Comparison of ENCODE assay signal across 38 cellular contexts in genomic region chr10:28633750-28634149, GRCh38. TPM values are rescaled to one million over a fixed set of nuclear protein-coding genes. Genes with fewer than 3 reads are reported as not detected.
A peak's percentile ranks its signal among the peaks of the same experiment; 100 is the strongest.
DNase-seq lines count a peak whose midpoint lies in the region; ATAC-seq, FAIRE-seq and TF ChIP-seq lines count a peak whose summit lies in the region.
"Had no signal": no experiment of that assay in that cellular context is flagged by ENCODE, and none has a peak within 500 bp of the region (broad histone marks: within the 10 kb centered on the region; RNA-seq: fewer than 3 reads in every experiment).

No MANE protein-coding gene starts in this region.

- H3K4me3 ChIP-seq in astrocyte (ENCODE audit: insufficient read depth, low read depth, low read length) = no peak overlapping the region
- H3K4me3 ChIP-seq: esophagus squamous epithelium, HAP-1 had no signal

- H3K9ac ChIP-seq in astrocyte (ENCODE audit: low read length) = no peak overlapping the region
- H3K9ac ChIP-seq: SK-N-SH had no signal

- POLR2A ChIA-PET in activated CD4-positive, alpha-beta T cell treated with anti-CD3 and anti-CD28 coated beads for 36 hours (lab: Charles Lee) = no interaction called here

- H3K27me3 Mint-ChIP-seq in astrocyte (ENCODE audit: low read depth, unreplicated experiment) = peaks cover 4% of the 10 kb centered on the region
- H3K27me3 Mint-ChIP-seq in activated CD4-positive, alpha-beta T cell treated with anti-CD3 and anti-CD28 coated beads for 36 hours = peaks cover 15% of the 10 kb centered on the region

- no peak overlapping the region for H3K4me3 Mint-ChIP-seq in astrocyte (ENCODE audit: unreplicated experiment)
- H3K4me3 Mint-ChIP-seq in activated CD4-positive, alpha-beta T cell treated with anti-CD3 and anti-CD28 coated beads for 36 hours = no peak overlapping the region
- H3K4me3 Mint-ChIP-seq: activated CD8-positive, alpha-beta memory T cell treated with anti-CD3 and anti-CD28 coated beads, Interleukin-2, amount 10 ng/mL, durations not matched to agents 7 days and 5 days; activated naive CD8-positive, alpha-beta T cell treated with anti-CD3 and anti-CD28 coated beads, Interleukin-2, amount 50 U/mL, for 24 hours; activated T-cell treated with anti-CD3 and anti-CD28 coated beads, Interleukin-2, amount 50 U/mL, for 4 hours; central memory CD8-positive, alpha-beta T cell; dendritic cell treated with granulocyte-macrophage colony-stimulating factor and Interleukin-4, amounts not matched to agents 40 ng/mL and 50 ng/mL, for 4 days; endodermal cell; nephron; stimulated activated effector memory CD8-positive, alpha-beta T cell treated with anti-CD3 and anti-CD28 coated beads, Interleukin-12 subunit alpha, Interleukin-12 subunit beta, amount 100 ng/mL, for 72 hours; T-helper 1 cell treated with Interleukin-12 subunit alpha and Interleukin-12 subunit beta and Interleukin-4 antibody, amounts not matched to agents 30 μg/mL and 1 μg/mL, for 36 hours; type B pancreatic cell had no signal

- no peaks in the 10 kb centered on the region for H3K36me3 Mint-ChIP-seq in astrocyte (ENCODE audit: low read depth, unreplicated experiment)
- H3K36me3 Mint-ChIP-seq in activated CD4-positive, alpha-beta T cell treated with anti-CD3 and anti-CD28 coated beads for 36 hours (ENCODE audit: low read depth) = no peaks in the 10 kb centered on the region
- H3K36me3 Mint-ChIP-seq: activated CD8-positive, alpha-beta memory T cell treated with anti-CD3 and anti-CD28 coated beads, Interleukin-2, amount 10 ng/mL, durations not matched to agents 7 days and 5 days; stimulated activated effector memory CD8-positive, alpha-beta T cell treated with anti-CD3 and anti-CD28 coated beads, Interleukin-12 subunit alpha, Interleukin-12 subunit beta, amount 100 ng/mL, for 72 hours; type B pancreatic cell had no signal

- H3K9me3 ChIP-seq in astrocyte (ENCODE audit: insufficient read depth, low read depth, low read length) = no peaks in the 10 kb centered on the region
- H3K9me3 ChIP-seq: esophagus squamous epithelium, HAP-1 had no signal

- CTCF ChIA-PET in activated CD4-positive, alpha-beta T cell treated with anti-CD3 and anti-CD28 coated beads for 36 hours (lab: Charles Lee) = no interaction called here

- intact Hi-C loops in activated CD4-positive, alpha-beta T cell treated with anti-CD3 and anti-CD28 coated beads for 36 hours (cut with DNase I, micrococcal nuclease) = no loop called here

- H3K4me1 ChIP-seq in astrocyte (ENCODE audit: insufficient read depth, low read length) = peaks cover 4% of the 10 kb centered on the region
- H3K4me1 ChIP-seq: HAP-1 had no signal

- DNase-seq in DMS53 (lab: John Stamatoyannopoulos, UW) (peak; percentile 34), DMS53 treated with DMSO at 0.1 percent for 48 hours (lab: John Stamatoyannopoulos, UW; ENCODE audit: unreplicated experiment) (no peak), astrocyte (ENCODE audit: low read depth) (peak; percentile 30), left kidney (ENCODE audit: low read depth, low spot score) (peak; percentile 34)
- DNase-seq in activated CD4-positive, alpha-beta T cell treated with anti-CD3 and anti-CD28 coated beads for 36 hours = no peak
- DNase-seq: activated CD4-positive, CD25-positive, alpha-beta regulatory T cell; activated CD8-positive, alpha-beta memory T cell treated with anti-CD3 and anti-CD28 coated beads, Interleukin-2, amount 10 ng/mL, durations not matched to agents 7 days and 5 days; activated gamma-delta T cell treated with Interleukin-2 at 50 U/mL for 16 hours; activated naive CD8-positive, alpha-beta T cell treated with anti-CD3 and anti-CD28 coated beads, Interleukin-2, amount 50 U/mL, for 24 hours; activated T-cell treated with anti-CD3 and anti-CD28 coated beads, Interleukin-2, amount 50 U/mL, for 4 hours; EL; endodermal cell; esophagus squamous epithelium; foreskin melanocyte; IMR-90; left cardiac atrium; mammary epithelial cell; NCI-H1048; NCI-H1694 treated with DMSO at 0.1 percent for 48 hours; NCI-H2171 treated with DMSO at 0.1 percent for 48 hours; NCI-H524; NK-92 treated with Interleukin-12 subunit alpha and Interleukin-12 subunit beta, amount 100 ng/mL, for 24 hours; SK-N-SH; stimulated activated CD4-positive, alpha-beta T cell treated with anti-CD3 and anti-CD28 coated beads, Interleukin-15, amount 100 ng/mL, for 24 hours had no signal

- H3K4me1 Mint-ChIP-seq in astrocyte (ENCODE audit: low read depth, unreplicated experiment) = no peaks in the 10 kb centered on the region
- no peaks in the 10 kb centered on the region for H3K4me1 Mint-ChIP-seq in activated CD4-positive, alpha-beta T cell treated with anti-CD3 and anti-CD28 coated beads for 36 hours
- H3K4me1 Mint-ChIP-seq: activated CD8-positive, alpha-beta memory T cell treated with anti-CD3 and anti-CD28 coated beads, Interleukin-2, amount 10 ng/mL, durations not matched to agents 7 days and 5 days; activated naive CD8-positive, alpha-beta T cell treated with anti-CD3 and anti-CD28 coated beads, Interleukin-2, amount 50 U/mL, for 24 hours; central memory CD8-positive, alpha-beta T cell; nephron had no signal

- no peak overlapping the region for H3K4me2 ChIP-seq in astrocyte (ENCODE audit: low read length)
- H3K4me2 ChIP-seq: SK-N-SH had no signal

- H3K79me2 ChIP-seq in astrocyte (ENCODE audit: insufficient read depth, low read length) = no peaks in the 10 kb centered on the region

- no peak for FAIRE-seq in astrocyte (lab: Jason Lieb, UNC)
- FAIRE-seq: GM18507, TTC549 had no signal

- no peak overlapping the region for H3K27ac ChIP-seq in astrocyte (ENCODE audit: low read depth, low read length)
- H3K27ac ChIP-seq: 22Rv1, esophagus squamous epithelium had no signal

- H3K36me3 ChIP-seq in astrocyte (ENCODE audit: insufficient read depth, low read length) = no peaks in the 10 kb centered on the region
- H3K36me3 ChIP-seq: esophagus squamous epithelium, HAP-1 had no signal

- H4K20me1 ChIP-seq in astrocyte (ENCODE audit: insufficient read depth, low read length) = no peaks in the 10 kb centered on the region

- no peak overlapping the region for H2AFZ ChIP-seq in astrocyte (ENCODE audit: low read depth, low read length)

- H3K27ac Mint-ChIP-seq in astrocyte (ENCODE audit: unreplicated experiment) = no peak overlapping the region
- no peak overlapping the region for H3K27ac Mint-ChIP-seq in activated CD4-positive, alpha-beta T cell treated with anti-CD3 and anti-CD28 coated beads for 36 hours
- H3K27ac Mint-ChIP-seq: activated CD8-positive, alpha-beta memory T cell treated with anti-CD3 and anti-CD28 coated beads, Interleukin-2, amount 10 ng/mL, durations not matched to agents 7 days and 5 days; activated naive CD8-positive, alpha-beta T cell treated with anti-CD3 and anti-CD28 coated beads, Interleukin-2, amount 50 U/mL, for 24 hours; dendritic cell treated with granulocyte-macrophage colony-stimulating factor and Interleukin-4, amounts not matched to agents 40 ng/mL and 50 ng/mL, for 4 days; endodermal cell; nephron; stimulated activated effector memory CD8-positive, alpha-beta T cell treated with anti-CD3 and anti-CD28 coated beads, Interleukin-12 subunit alpha, Interleukin-12 subunit beta, amount 100 ng/mL, for 72 hours; T-helper 1 cell treated with Interleukin-12 subunit alpha and Interleukin-12 subunit beta and Interleukin-4 antibody, amounts not matched to agents 30 μg/mL and 1 μg/mL, for 36 hours; type B pancreatic cell had no signal

- no peaks in the 10 kb centered on the region for H3K9me3 Mint-ChIP-seq in astrocyte (ENCODE audit: unreplicated experiment)
- H3K9me3 Mint-ChIP-seq in activated CD4-positive, alpha-beta T cell treated with anti-CD3 and anti-CD28 coated beads for 36 hours (ENCODE audit: low read depth) = peaks cover 6% of the 10 kb centered on the region
- H3K9me3 Mint-ChIP-seq: activated naive CD8-positive, alpha-beta T cell treated with anti-CD3 and anti-CD28 coated beads, Interleukin-2, amount 50 U/mL, for 24 hours; central memory CD8-positive, alpha-beta T cell; dendritic cell treated with granulocyte-macrophage colony-stimulating factor and Interleukin-4, amounts not matched to agents 40 ng/mL and 50 ng/mL, for 4 days; endodermal cell; nephron; stimulated activated effector memory CD8-positive, alpha-beta T cell treated with anti-CD3 and anti-CD28 coated beads, Interleukin-12 subunit alpha, Interleukin-12 subunit beta, amount 100 ng/mL, for 72 hours; T-helper 1 cell treated with Interleukin-12 subunit alpha and Interleukin-12 subunit beta and Interleukin-4 antibody, amounts not matched to agents 30 μg/mL and 1 μg/mL, for 36 hours; type B pancreatic cell had no signal

- H3K27me3 ChIP-seq in astrocyte (ENCODE audit: insufficient read depth, low read length) = peaks cover 8% of the 10 kb centered on the region

- no peak for TF ChIP-seq CTCF in astrocyte (IDR thresholded peaks at IDR 0.05; ENCODE audit: insufficient read depth, low read depth, low read length)

- ATAC-seq in GM18873 (IDR thresholded peaks at IDR 0.05; ENCODE audit: low FRiP score, unreplicated experiment) (no peak), GM18867 (IDR thresholded peaks at IDR 0.05; ENCODE audit: unreplicated experiment) (no peak), HG02852 (IDR thresholded peaks at IDR 0.05; ENCODE audit: unreplicated experiment) (no peak)
- ATAC-seq in activated CD4-positive, alpha-beta T cell treated with anti-CD3 and anti-CD28 coated beads for 36 hours = no peak
- ATAC-seq: activated CD8-positive, alpha-beta memory T cell treated with anti-CD3 and anti-CD28 coated beads, Interleukin-2, amount 10 ng/mL, durations not matched to agents 7 days and 5 days; activated naive CD8-positive, alpha-beta T cell treated with anti-CD3 and anti-CD28 coated beads, Interleukin-2, amount 50 U/mL, for 24 hours; activated T-cell treated with anti-CD3 and anti-CD28 coated beads, Interleukin-2, amount 50 U/mL, for 4 hours; left cardiac atrium; Right ventricle myocardium inferior; stimulated activated effector memory CD8-positive, alpha-beta T cell treated with anti-CD3 and anti-CD28 coated beads, Interleukin-12 subunit alpha, Interleukin-12 subunit beta, amount 100 ng/mL, for 72 hours had no signal

RNA-seq across cellular contexts. Expression of gene BAMBI, which starts 43.6 kb away (rescaled TPM):
- 45.4 and 50.6 TPM in 2 replicates for total RNA-seq in astrocyte
- total RNA-seq in activated CD4-positive, alpha-beta T cell treated with anti-CD3 and anti-CD28 coated beads for 36 hours = under 1 TPM; 0.09 to 0.16 TPM

Comparison
In these comparisons a context has a peak if more than half of its experiments do, and no peak if none do; other contexts are left out.
1. DNase-seq: peak in DMS53 (single experiment), astrocyte (single experiment) and left kidney (single experiment); none in DMS53 treated with DMSO at 0.1 percent for 48 hours (single experiment) and activated CD4-positive, alpha-beta T cell treated with anti-CD3 and anti-CD28 coated beads for 36 hours (single experiment).
2. RNA of gene BAMBI, which starts 43.6 kb away (total RNA-seq): 45.4 to 50.6 TPM in astrocyte; 0.09 to 0.16 TPM in activated CD4-positive, alpha-beta T cell treated with anti-CD3 and anti-CD28 coated beads for 36 hours; every median in the first group is over 10 times any median in the second.